17 cellular contexts compared by ENCODE assay signal in the genomic region with DNA sequence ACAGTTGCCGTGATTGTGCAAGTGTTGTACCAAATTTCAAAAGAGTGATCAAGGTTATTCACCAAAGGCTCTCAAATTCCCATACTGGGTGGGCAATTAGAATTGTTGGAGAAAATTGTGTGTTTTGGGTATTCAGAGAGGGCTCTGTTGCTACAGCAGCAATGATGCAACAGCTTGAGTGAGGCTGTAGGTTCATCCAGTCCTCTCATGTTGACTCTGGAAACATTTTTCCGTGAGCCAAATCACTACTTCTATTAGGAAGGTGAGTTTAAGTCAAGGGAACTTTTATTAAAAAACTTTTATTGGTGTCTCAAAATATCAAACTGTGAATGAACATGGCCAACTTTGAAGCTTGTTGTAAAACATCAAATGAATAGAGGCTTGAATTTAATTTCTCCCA.
DNase-seq lines count a peak whose midpoint lies in the region; ATAC-seq and TF ChIP-seq lines count a peak whose summit lies in the region.
"Had no signal": no experiment of that assay in that cellular context is flagged by ENCODE, and none has a peak within 500 bp of the region (broad histone marks: within the 10 kb centered on the region; RNA-seq: fewer than 3 reads in every experiment).

No MANE protein-coding gene starts in this region.

- no peak overlapping the region for H3K9ac ChIP-seq in IMR-90 (ENCODE audit: low read depth, low read length)

- H3K9me3 Mint-ChIP-seq in CD4-positive, alpha-beta T cell, result no peaks in the 10 kb centered on the region
- H3K9me3 Mint-ChIP-seq: CD4-positive, alpha-beta memory T cell; GM23338 had no signal

- no peak overlapping the region for H3K14ac ChIP-seq in IMR-90 (replicated peaks; ENCODE audit: low read depth, low read length)

- no peaks in the 10 kb centered on the region for H3K27me3 Mint-ChIP-seq in CD4-positive, alpha-beta T cell
- H3K27me3 Mint-ChIP-seq: CD4-positive, alpha-beta memory T cell had no signal

- no peak overlapping the region for H2BK20ac ChIP-seq in IMR-90 (ENCODE audit: low read depth, low read length)

- H3K23ac ChIP-seq in IMR-90 (ENCODE audit: low read depth, low read length), result no peak overlapping the region

- no peak overlapping the region for H2BK5ac ChIP-seq in IMR-90 (ENCODE audit: low read depth, low read length, poor library complexity, severe bottlenecking)

- H3K4me2 ChIP-seq in IMR-90 (ENCODE audit: low read depth, low read length), result no peak overlapping the region
- H3K4me2 ChIP-seq: GM23338 had no signal

- no peak for TF ChIP-seq CTCF in CD4-positive, alpha-beta T cell (IDR thresholded peaks at IDR 0.05)
- TF ChIP-seq CTCF in IMR-90 (conservative IDR thresholded peaks at IDR 0.05; ENCODE audit: low read depth, low read length) (no peak), dorsolateral prefrontal cortex (IDR thresholded peaks at IDR 0.05 in 54 of 56, conservative IDR thresholded peaks at IDR 0.05 in 2 of 56; ENCODE audit: low read depth in 1 of 56, partially characterized antibody in 56 of 56) (no peak), right lobe of liver (IDR thresholded peaks at IDR 0.05) (no peak)

- H4K20me1 ChIP-seq in IMR-90 (ENCODE audit: insufficient read depth, low read length), result no peaks in the 10 kb centered on the region

- no peaks in the 10 kb centered on the region for H3K9me3 ChIP-seq in CD4-positive, alpha-beta T cell (ENCODE audit: control insufficient read depth, low read length)
- no peaks in the 10 kb centered on the region for H3K9me3 ChIP-seq in IMR-90 (ENCODE audit: control insufficient read depth, insufficient read depth, low read length)
- no peaks in the 10 kb centered on the region for H3K9me3 ChIP-seq in right lobe of liver
- H3K9me3 ChIP-seq: BE2C had no signal

- peaks cover 8% of the 10 kb centered on the region; the same call in 1 of the 2 replicates for H3K9me1 ChIP-seq in IMR-90 (ENCODE audit: insufficient read depth, low read length)

- H2BK120ac ChIP-seq in IMR-90 (ENCODE audit: low read depth, low read length), result no peak overlapping the region

- H3K4me1 ChIP-seq in IMR-90 (ENCODE audit: control insufficient read depth, insufficient read depth, low read length) (peaks cover 14% of the 10 kb centered on the region), right lobe of liver (peaks cover 0 to 18% (median 0%) of the 10 kb centered on the region in 4 donors)
- H3K4me1 ChIP-seq: BE2C had no signal

- no peak overlapping the region for H3K56ac ChIP-seq in IMR-90 (ENCODE audit: extremely low read depth, insufficient read depth, low read length)

- no peak for TF ChIP-seq POLR2A in IMR-90 (IDR thresholded peaks at IDR 0.05; ENCODE audit: low read depth, low read length)
- TF ChIP-seq POLR2A in right lobe of liver (IDR thresholded peaks at IDR 0.05), result no peak

- H3K4me3 ChIP-seq in IMR-90 (ENCODE audit: insufficient read depth, low read depth, low read length), result no peak overlapping the region
- no peak overlapping the region for H3K4me3 ChIP-seq in dorsolateral prefrontal cortex
- H3K4me3 ChIP-seq in right lobe of liver, result no peak overlapping the region
- H3K4me3 ChIP-seq: GM23338, K562 had no signal

- no peak for ATAC-seq in CD4-positive, alpha-beta T cell (ENCODE audit: poor library complexity)
- no peak for ATAC-seq in IMR-90 (ENCODE audit: low read depth)
- peak; percentile 46 to 92 (median 79) for ATAC-seq in right lobe of liver
- ATAC-seq in GM18511 (IDR thresholded peaks at IDR 0.05; ENCODE audit: unreplicated experiment), result no peak
- ATAC-seq: GM23338, K562 had no signal

- H4K5ac ChIP-seq in IMR-90 (ENCODE audit: low read depth, low read length), result no peak overlapping the region

- H3K4ac ChIP-seq in IMR-90 (ENCODE audit: low read depth, low read length), result no peak overlapping the region

- H3K79me1 ChIP-seq in IMR-90 (ENCODE audit: low read depth in 1 of 2, low read length in 2 of 2), result no peaks in the 10 kb centered on the region

- no peak overlapping the region for H4K91ac ChIP-seq in IMR-90 (ENCODE audit: insufficient read depth, low read depth, low read length)

- POLR2A ChIA-PET in CD4-positive, alpha-beta T cell (lab: Charles Lee), result interaction anchor here (1.0 to 2.3 kb wide), 3 partner anchors 8 to 76 kb away, joined by 3 to 9 read pairs (median 5); no protein-coding TSS in a partner anchor
- POLR2A ChIA-PET in IMR-90 (lab: Charles Lee; ENCODE audit: unreplicated experiment), result no interaction called here

- H3K36me3 Mint-ChIP-seq in CD4-positive, alpha-beta T cell (ENCODE audit: low read depth), result no peaks in the 10 kb centered on the region
- H3K36me3 Mint-ChIP-seq: CD4-positive, alpha-beta memory T cell had no signal

- H3K27ac Mint-ChIP-seq in CD4-positive, alpha-beta T cell, result peak overlapping the region; percentile 45
- H3K27ac Mint-ChIP-seq: GM23338 had no signal

- no TSS peak for BruUV-seq in IMR-90 (replicated peaks; lab: Mats Ljungman, UMichigan)

- no peak overlapping the region for H2AK9ac ChIP-seq in IMR-90 (replicated peaks; ENCODE audit: low read depth, low read length, poor library complexity)

- no peaks in the 10 kb centered on the region for H3K27me3 ChIP-seq in CD4-positive, alpha-beta T cell (ENCODE audit: control insufficient read depth, insufficient read depth, low read length)
- H3K27me3 ChIP-seq in IMR-90 (ENCODE audit: control insufficient read depth, insufficient read depth, low read length) (no peaks in the 10 kb centered on the region), dorsolateral prefrontal cortex (no peaks in the 10 kb centered on the region), right lobe of liver (no peaks in the 10 kb centered on the region)
- H3K27me3 ChIP-seq: BE2C had no signal

- dilution Hi-C loops in IMR-90 (cut with HindIII; ENCODE audit: low sequenced_read_pairs, unreplicated experiment), result no loop called here

- no peak overlapping the region for H3K27ac ChIP-seq in CD4-positive, alpha-beta T cell (ENCODE audit: low read depth, low read length)
- H3K27ac ChIP-seq in IMR-90 (ENCODE audit: insufficient read depth, low read length) (no peak overlapping the region), dorsolateral prefrontal cortex (peak overlapping the region in 35 of 59 donors; percentile 1 to 76 (median 40)), right lobe of liver (peak overlapping the region in 1 of 3 donors; percentile 39)

- peaks cover 23% of the 10 kb centered on the region for H3K4me1 Mint-ChIP-seq in CD4-positive, alpha-beta T cell (ENCODE audit: low read depth)
- H3K4me1 Mint-ChIP-seq: GM23338 had no signal

- no peak for DNase-seq in CD4-positive, alpha-beta T cell
- DNase-seq in IMR-90 (no peak), dorsolateral prefrontal cortex (no peak), right lobe of liver (no peak), NCI-H2081 treated with DMSO at 0.1 percent for 48 hours (lab: John Stamatoyannopoulos, UW) (no peak), ecto neural progenitor cell (ENCODE audit: low spot score) (no peak)
- DNase-seq: ACHN; BE2C; C1 segment of cervical spinal cord; CD4-positive, alpha-beta memory T cell; DMS153; DMS79; GDM1; HCEC 1CT had no signal

- H4K8ac ChIP-seq in IMR-90 (ENCODE audit: low read depth in 2 of 2, low read length in 2 of 2), result no peak overlapping the region

- CTCF ChIA-PET in CD4-positive, alpha-beta T cell (lab: Charles Lee), result no interaction called here
- CTCF ChIA-PET in IMR-90 (lab: Yijun Ruan, JAX), result no interaction called here

- H2AFZ ChIP-seq in IMR-90 (replicated peaks; ENCODE audit: low read length, poor library complexity), result no peak overlapping the region
- H2AFZ ChIP-seq: GM23338 had no signal

- in situ Hi-C loops in IMR-90 (cut with MboI; ENCODE audit: low sequenced_read_pairs), result loop anchor here (10.0 kb wide), 1 partner anchor 59 kb away; no protein-coding TSS in a partner anchor

- H2BK15ac ChIP-seq in IMR-90 (ENCODE audit: low read depth, low read length), result no peak overlapping the region; the same call in 2 of the 3 replicates

- no peak overlapping the region for H3K4me3 Mint-ChIP-seq in CD4-positive, alpha-beta T cell
- H3K4me3 Mint-ChIP-seq: GM23338 had no signal

- H2AK5ac ChIP-seq in IMR-90 (ENCODE audit: low read depth, low read length), result no peak overlapping the region

- intact Hi-C loops in CD4-positive, alpha-beta T cell (cut with DNase I, micrococcal nuclease), result loop anchor here in 1 of 2 experiments (2.0 kb wide), 1 partner anchor 43 kb away; no protein-coding TSS in a partner anchor
- intact Hi-C loops in IMR-90 (cut with micrococcal nuclease), result no loop called here
- intact Hi-C loops in dorsolateral prefrontal cortex (cut with DNase I), result no loop called here
- intact Hi-C loops in right lobe of liver (cut with DNase I), result no loop called here

- WGBS in IMR-90 (ENCODE audit: extremely low coverage in 2 of 2, insufficient read length in 1 of 2), 2 experiments, result no CpG with 5 or more reads among the region's 2 CpGs
- WGBS in right lobe of liver (ENCODE audit: insufficient coverage, low coverage, low lambda C conversion rate, missing lambda C conversion rate), result 33% methylated on average over 2 of the region's 2 CpGs

- H3K36me3 ChIP-seq in IMR-90 (ENCODE audit: control insufficient read depth, insufficient read depth, low read length) (no peaks in the 10 kb centered on the region; the same call in 1 of the 2 replicates), right lobe of liver (peaks cover 0 to 1% (median 0%) of the 10 kb centered on the region in 4 donors)
- H3K36me3 ChIP-seq: BE2C had no signal

- no peak overlapping the region; the same call in 1 of the 2 replicates for H3K18ac ChIP-seq in IMR-90 (ENCODE audit: low read depth, low read length)

- TF ChIP-seq RAD21 in IMR-90 (IDR thresholded peaks at IDR 0.05; ENCODE audit: low read length), result no peak

TF ChIP-seq in IMR-90, 13 proteins besides CTCF, POLR2A, EP300 and RAD21:
- peak; percentile 51 for TF ChIP-seq CEBPB (IDR thresholded peaks at IDR 0.05; ENCODE audit: low read depth, low read length)
- TF ChIP-seq, protein P1, sequence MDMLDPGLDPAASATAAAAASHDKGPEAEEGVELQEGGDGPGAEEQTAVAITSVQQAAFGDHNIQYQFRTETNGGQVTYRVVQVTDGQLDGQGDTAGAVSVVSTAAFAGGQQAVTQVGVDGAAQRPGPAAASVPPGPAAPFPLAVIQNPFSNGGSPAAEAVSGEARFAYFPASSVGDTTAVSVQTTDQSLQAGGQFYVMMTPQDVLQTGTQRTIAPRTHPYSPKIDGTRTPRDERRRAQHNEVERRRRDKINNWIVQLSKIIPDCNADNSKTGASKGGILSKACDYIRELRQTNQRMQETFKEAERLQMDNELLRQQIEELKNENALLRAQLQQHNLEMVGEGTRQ (IDR thresholded peaks at IDR 0.05; ENCODE audit: low read depth, low read length), result no peak

Comparison
In these comparisons a context has a peak if more than half of its experiments do, and no peak if none do; other contexts are left out.
1. ATAC-seq: peak in right lobe of liver (4 of 4); none in CD4-positive, alpha-beta T cell (single experiment), IMR-90 (single experiment) and GM18511 (single experiment).
2. H3K27ac ChIP-seq: peak in dorsolateral prefrontal cortex (35 of 59); none in CD4-positive, alpha-beta T cell (single experiment) and IMR-90 (single experiment).